ENCODE assay signal across 1 cellular context in genomic region chr7:5524580-5525270, GRCh38.
TF ChIP-seq lines count a peak whose summit lies in the region.

No MANE protein-coding gene starts in this region.

TF ChIP-seq in HepG2, 621 proteins besides CTCF, POLR2A, EP300 and RAD21:
- 0 out of 2 replicates have a peak, but pooled peaks have one; percentile 15 for TF ChIP-seq POLR2G (IDR thresholded peaks at IDR 0.05; ENCODE audit: low read depth, low read length)
